9 cellular contexts compared by ENCODE assay signal in genomic region chr7:836429-836828, GRCh38. TPM values are rescaled to one million over a fixed set of nuclear protein-coding genes. Genes with fewer than 3 reads are reported as not detected.
DNase-seq lines count a peak whose midpoint lies in the region; ATAC-seq and TF ChIP-seq lines count a peak whose summit lies in the region.
"Had no signal": no experiment of that assay in that cellular context is flagged by ENCODE, and none has a peak within 500 bp of the region (broad histone marks: within the 10 kb centered on the region; RNA-seq: fewer than 3 reads in every experiment).

No MANE protein-coding gene starts in this region.

- no peak for ATAC-seq in HG03520 (IDR thresholded peaks at IDR 0.05; ENCODE audit: unreplicated experiment)

- H3F3A ChIP-seq in neural progenitor cell (ENCODE audit: low read depth), result no peaks in the 10 kb centered on the region

- no peaks in the 10 kb centered on the region for H3K9me3 ChIP-seq in neural progenitor cell (ENCODE audit: low read depth)

- H3K36me3 ChIP-seq in neural progenitor cell, result no peaks in the 10 kb centered on the region

- CTCF ChIA-PET in Calu3 (lab: Charles Lee), result interaction anchor here (0.9 to 1.7 kb wide), 7 partner anchors 10 to 113 kb away, joined by 3 to 11 read pairs (median 4); no protein-coding TSS in a partner anchor

- DNase-seq in Calu3 (peak; percentile 60), NCI-H226 (peak; percentile 26), endothelial cell (ENCODE audit: low spot score) (peak; percentile 53), neural progenitor cell (ENCODE audit: low spot score) (peak; percentile 48), posterior vena cava (ENCODE audit: low spot score) (no peak), GM13976 (ENCODE audit: low spot score) (no peak), hypothalamus (lab: John Stamatoyannopoulos, UW) (no peak)

- H3K4me3 ChIP-seq in neural progenitor cell, result no peak overlapping the region

- no peak overlapping the region for H3K27ac ChIP-seq in neural progenitor cell
- H3K27ac ChIP-seq: HL-60 had no signal

- H3K27ac Mint-ChIP-seq in Calu3 (ENCODE audit: unreplicated experiment) (peak overlapping the region; percentile 15), endothelial cell (ENCODE audit: unreplicated experiment) (peak overlapping the region; percentile 15), neural progenitor cell (peak overlapping the region; percentile 94)

- peaks cover 75% of the 10 kb centered on the region for H3K79me2 ChIP-seq in neural progenitor cell (ENCODE audit: low read depth)

- no peaks in the 10 kb centered on the region for H3K4me1 ChIP-seq in neural progenitor cell

- H3K27me3 Mint-ChIP-seq in Calu3 (ENCODE audit: unreplicated experiment) (no peaks in the 10 kb centered on the region), endothelial cell (ENCODE audit: unreplicated experiment) (peaks cover 19% of the 10 kb centered on the region), neural progenitor cell (ENCODE audit: insufficient read depth, low read depth) (peaks cover 6% of the 10 kb centered on the region)

- H2AFZ ChIP-seq in neural progenitor cell (replicated peaks), result no peak overlapping the region

- H4K20me1 ChIP-seq in neural progenitor cell (ENCODE audit: low read depth), result peaks cover 65% of the 10 kb centered on the region

- no peaks in the 10 kb centered on the region for H3K9me3 Mint-ChIP-seq in Calu3 (ENCODE audit: low read depth, unreplicated experiment)
- no peaks in the 10 kb centered on the region for H3K9me3 Mint-ChIP-seq in endothelial cell (ENCODE audit: unreplicated experiment)
- H3K9me3 Mint-ChIP-seq in neural progenitor cell, result no peaks in the 10 kb centered on the region

- no peak overlapping the region for H3K4me2 ChIP-seq in neural progenitor cell

- peaks cover 45% of the 10 kb centered on the region for H3K4me1 Mint-ChIP-seq in Calu3 (ENCODE audit: low read depth, unreplicated experiment)
- peaks cover 17% of the 10 kb centered on the region for H3K4me1 Mint-ChIP-seq in endothelial cell (ENCODE audit: unreplicated experiment)
- H3K4me1 Mint-ChIP-seq in neural progenitor cell, result peaks cover 21% of the 10 kb centered on the region

- peak; percentile 32 for TF ChIP-seq CTCF in Calu3 (IDR thresholded peaks at IDR 0.05; ENCODE audit: unreplicated experiment)
- peak; percentile 22 for TF ChIP-seq CTCF in endothelial cell (IDR thresholded peaks at IDR 0.05; ENCODE audit: unreplicated experiment)
- peak; percentile 52 for TF ChIP-seq CTCF in neural progenitor cell (IDR thresholded peaks at IDR 0.05)
- TF ChIP-seq CTCF in GM13976 (IDR thresholded peaks at IDR 0.05; ENCODE audit: borderline replicate concordance, control extremely low read depth, extremely low read depth, insufficient read depth, missing control alignments), result no peak

- no peaks in the 10 kb centered on the region for H3K27me3 ChIP-seq in neural progenitor cell

- H3K4me3 Mint-ChIP-seq in Calu3 (ENCODE audit: low read depth, unreplicated experiment), result no peak overlapping the region
- no peak overlapping the region for H3K4me3 Mint-ChIP-seq in endothelial cell (ENCODE audit: unreplicated experiment)
- no peak overlapping the region for H3K4me3 Mint-ChIP-seq in neural progenitor cell

- H3K9ac ChIP-seq in neural progenitor cell, result no peak overlapping the region

- H3K36me3 Mint-ChIP-seq in Calu3 (ENCODE audit: insufficient read depth, unreplicated experiment) (peaks cover 75% of the 10 kb centered on the region), endothelial cell (ENCODE audit: low read depth, unreplicated experiment) (peaks cover 35% of the 10 kb centered on the region), neural progenitor cell (peaks cover 10% of the 10 kb centered on the region)

- intact Hi-C loops in Calu3 (cut with micrococcal nuclease; ENCODE audit: unreplicated experiment) (loop anchor here (1.0 kb wide), 1 partner anchor 50 kb away; no protein-coding TSS in a partner anchor), posterior vena cava (cut with DNase I) (no loop called here)

- in situ Hi-C loops in GM13976 (cut with MboI; ENCODE audit: low sequenced_read_pairs, unreplicated experiment), result no loop called here

- no TSS peak for BruUV-seq in Calu3 (replicated peaks; lab: Mats Ljungman, UMichigan)

RNA-seq across cellular contexts. Expression of gene SUN1, which starts 4.2 kb away (rescaled TPM):
- total RNA-seq in Calu3 (2022) (218 and 252 TPM in 2 replicates), endothelial cell (ENCODE audit: unreplicated experiment) (150 TPM), neural progenitor cell (ENCODE audit: low replicate concordance) (104 and 131 TPM in 2 replicates), posterior vena cava (100 to 1,000 TPM; 110 to 132 TPM)

RNA-seq across cellular contexts. Expression of gene GET4, which starts 39.9 kb away (rescaled TPM):
- total RNA-seq in Calu3 (2022) (145 and 167 TPM in 2 replicates), endothelial cell (ENCODE audit: unreplicated experiment) (61.3 TPM), neural progenitor cell (ENCODE audit: low replicate concordance) (17.2 and 35.7 TPM in 2 replicates), posterior vena cava (10 to 100 TPM; 13.2 to 16.3 TPM)

Comparison
In these comparisons a context has a peak if more than half of its experiments do, and no peak if none do; other contexts are left out.
1. DNase-seq: peak in Calu3 (single experiment), NCI-H226 (single experiment), endothelial cell (single experiment) and neural progenitor cell (single experiment); none in posterior vena cava (single experiment), GM13976 (single experiment) and hypothalamus (0 of 51).
2. H3K27ac Mint-ChIP-seq: peak in every context shown above with its lines; median percentile 94 in neural progenitor cell; 15 in Calu3; 15 in endothelial cell.